In genomic region chr20:8718214-8718613, GRCh38 we compare ENCODE assay signal across 18 cellular contexts.
DNase-seq lines count a peak whose midpoint lies in the region; FAIRE-seq and TF ChIP-seq lines count a peak whose summit lies in the region.
"Had no signal": no experiment of that assay in that cellular context is flagged by ENCODE, and none has a peak within 500 bp of the region (broad histone marks: within the 10 kb centered on the region; RNA-seq: fewer than 3 reads in every experiment).

No MANE protein-coding gene starts in this region.

- BruUV-seq in A673 (replicated peaks; lab: Mats Ljungman, UMichigan) = no TSS peak

- H2AFZ ChIP-seq in osteoblast (ENCODE audit: low read length) = no peak overlapping the region

- no peak overlapping the region for H3K4me3 ChIP-seq in A673 (ENCODE audit: low read depth, low read length, poor library complexity, severe bottlenecking)
- H3K4me3 ChIP-seq in osteoblast (ENCODE audit: insufficient read depth, low read length) = no peak overlapping the region
- no peak overlapping the region for H3K4me3 ChIP-seq in Peyer's patch

- H3K4me1 ChIP-seq in A673 (ENCODE audit: insufficient read depth, low read length, poor library complexity, severe bottlenecking) (peaks cover 11% of the 10 kb centered on the region), osteoblast (ENCODE audit: insufficient read depth, low read length) (no peaks in the 10 kb centered on the region), Peyer's patch (no peaks in the 10 kb centered on the region)

- H3K27me3 ChIP-seq in A673 (replicated peaks; ENCODE audit: insufficient read depth, low read depth, low read length, poor library complexity) (no peaks in the 10 kb centered on the region), osteoblast (ENCODE audit: insufficient read depth, low read length) (no peaks in the 10 kb centered on the region), Peyer's patch (no peaks in the 10 kb centered on the region)

- CTCF ChIA-PET in A673 (lab: Charles Lee) = no interaction called here

- intact Hi-C loops in A673 (cut with micrococcal nuclease; ENCODE audit: unreplicated experiment) = loop anchor here (2.0 kb wide), 1 partner anchor 585 kb away; the partner anchor contains the start of gene PLCB1

- POLR2A ChIA-PET in A673 (lab: Charles Lee; ENCODE audit: low non-redundant PET) = no interaction called here

- peak; percentile 39 for DNase-seq in A673 (ENCODE audit: low spot score)
- peak; percentile 5 for DNase-seq in H4 (ENCODE audit: low spot score)
- DNase-seq in UCSD-AML1 (lab: John Stamatoyannopoulos, UW; ENCODE audit: unreplicated experiment) = peak; percentile 22
- DNase-seq in osteoblast (ENCODE audit: insufficient read length, low spot score, missing footprints) = peak; percentile 11
- no peak for DNase-seq in Peyer's patch
- DNase-seq in GM12891 (ENCODE audit: insufficient read length, low spot score) = no peak
- no peak for DNase-seq in NCI-H526 (lab: John Stamatoyannopoulos, UW)
- DNase-seq: AML-193, DMS79 treated with DMSO at 0.1 percent for 48 hours, HCEC 1CT, Kasumi-1, MM.1S, NCI-H1092, NCI-H1436 treated with DMSO at 0.1 percent for 48 hours, NCI-H2029, NCI-H345 had no signal

- TF ChIP-seq CTCF in A673 (conservative IDR thresholded peaks at IDR 0.05; ENCODE audit: low read depth, low read length) (no peak), osteoblast (IDR thresholded peaks at IDR 0.05; ENCODE audit: extremely low read depth, low read depth, low read length) (no peak), Peyer's patch (IDR thresholded peaks at IDR 0.05) (no peak)

- FAIRE-seq in GM12891 (lab: Jason Lieb, UNC) = no peak
- FAIRE-seq: G401.6 had no signal

- H3K36me3 ChIP-seq in A673 (ENCODE audit: insufficient read depth, low read length, poor library complexity, severe bottlenecking) = no peaks in the 10 kb centered on the region
- H3K36me3 ChIP-seq in osteoblast (ENCODE audit: insufficient read depth, low read length) = no peaks in the 10 kb centered on the region
- no peaks in the 10 kb centered on the region for H3K36me3 ChIP-seq in Peyer's patch

- TF ChIP-seq POLR2A in Peyer's patch (IDR thresholded peaks at IDR 0.05) = no peak
- no peak for TF ChIP-seq POLR2A in GM12891 (IDR thresholded peaks at IDR 0.05; ENCODE audit: low read depth, low read length)

- H4K20me1 ChIP-seq in osteoblast (ENCODE audit: insufficient read depth, low read length) = no peaks in the 10 kb centered on the region

- no peaks in the 10 kb centered on the region for H3K79me2 ChIP-seq in osteoblast (ENCODE audit: insufficient read depth, low read length)

- no peaks in the 10 kb centered on the region for H3K9me3 ChIP-seq in A673 (ENCODE audit: low read depth, low read length, poor library complexity, severe bottlenecking)
- H3K9me3 ChIP-seq in osteoblast (ENCODE audit: low read depth, low read length) = no peaks in the 10 kb centered on the region
- H3K9me3 ChIP-seq in Peyer's patch = no peaks in the 10 kb centered on the region

- H3K4me2 ChIP-seq in osteoblast (ENCODE audit: insufficient read depth, low read length) = no peak overlapping the region

- H3K27ac ChIP-seq in A673 (ENCODE audit: low read depth, low read length, poor library complexity, severe bottlenecking) (no peak overlapping the region), osteoblast (ENCODE audit: low read depth, low read length) (no peak overlapping the region), Peyer's patch (no peak overlapping the region)
- H3K27ac ChIP-seq: C4-2B had no signal

TF ChIP-seq in GM12891, 5 proteins besides CTCF, POLR2A, EP300 and RAD21:
- TF ChIP-seq PAX5 (IDR thresholded peaks at IDR 0.05; ENCODE audit: insufficient read depth, low read length, severe bottlenecking) = no peak
- TF ChIP-seq POLR2AphosphoS5 (IDR thresholded peaks at IDR 0.05; ENCODE audit: low read depth, low read length) = no peak
- no peak for TF ChIP-seq POU2F2 (IDR thresholded peaks at IDR 0.05; ENCODE audit: low read depth, low read length)
- TF ChIP-seq TAF1 (IDR thresholded peaks at IDR 0.05; ENCODE audit: low read depth, low read length) = no peak
- no peak for TF ChIP-seq SPI1 (IDR thresholded peaks at IDR 0.05; ENCODE audit: low read depth, low read length)
TF ChIP-seq in GM12891: peak in this region for 0.

Comparison
In these comparisons a context has a peak if more than half of its experiments do, and no peak if none do; other contexts are left out.
1. DNase-seq: peak in A673 (single experiment), H4 (single experiment), UCSD-AML1 (single experiment) and osteoblast (single experiment); none in Peyer's patch (0 of 3), GM12891 (single experiment) and NCI-H526 (0 of 2).